In the genomic region with DNA sequence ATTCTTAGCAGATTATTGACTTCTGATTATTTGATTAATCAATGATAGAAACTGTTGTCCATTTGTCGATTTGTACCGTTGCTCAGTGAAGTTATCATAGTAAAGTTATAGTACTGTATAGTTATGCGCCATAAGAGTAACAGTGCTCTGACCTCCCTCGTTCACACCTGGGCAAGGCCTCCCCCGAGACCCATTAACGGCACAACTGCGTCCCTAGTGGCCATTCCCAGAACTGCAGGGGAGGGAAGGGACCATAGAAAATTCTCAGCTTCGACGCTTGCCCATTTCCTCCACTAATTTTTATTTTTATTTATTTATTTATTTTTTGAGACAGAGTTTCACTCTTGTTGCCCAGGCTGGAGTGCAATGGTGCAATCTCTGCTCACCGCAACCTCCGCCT, we compare ENCODE assay signal across 9 cellular contexts.
DNase-seq lines count a peak whose midpoint lies in the region; ATAC-seq, FAIRE-seq and TF ChIP-seq lines count a peak whose summit lies in the region.
"Had no signal": no experiment of that assay in that cellular context is flagged by ENCODE, and none has a peak within 500 bp of the region (broad histone marks: within the 10 kb centered on the region; RNA-seq: fewer than 3 reads in every experiment).

No MANE protein-coding gene starts in this region.

- TF ChIP-seq RAD21 in A549 (conservative IDR thresholded peaks at IDR 0.05 in 1 of 2, IDR thresholded peaks at IDR 0.05 in 1 of 2) = peak in 1 of 2 experiments; percentile 43; a peak in 2 of 5 replicates

- no peaks in the 10 kb centered on the region for H3K36me3 Mint-ChIP-seq in T-helper 17 cell (ENCODE audit: low read depth)

- 0 out of 3 replicates have a peak overlapping the region, but pooled peaks have one; percentile 38 for H3K4me2 ChIP-seq in A549

- H3K4me3 ChIP-seq in A549 (no peak overlapping the region), fibroblast of the aortic adventitia (ENCODE audit: low read depth, low read length) (no peak overlapping the region)

- TF ChIP-seq CTCF in A549 (IDR thresholded peaks at IDR 0.05) (peak; percentile 23; the same call in 2 of the 3 replicates), fibroblast of the aortic adventitia (IDR thresholded peaks at IDR 0.05; ENCODE audit: insufficient read depth, low read length) (peak; percentile 42)

- ATAC-seq in A549 = no peak
- ATAC-seq in T-helper 17 cell = no peak
- no peak for ATAC-seq in HG03457 (IDR thresholded peaks at IDR 0.05; ENCODE audit: unreplicated experiment)
- ATAC-seq in GM19023 (IDR thresholded peaks at IDR 0.05; ENCODE audit: unreplicated experiment) = no peak

- no peaks in the 10 kb centered on the region for H3K4me1 Mint-ChIP-seq in T-helper 17 cell

- H3K4me1 ChIP-seq in A549 = peaks cover 38% of the 10 kb centered on the region; the same call in 2 of the 3 replicates

- DNase-seq in A549 (ENCODE audit: low read depth in 1 of 2, low spot score in 1 of 2) (no peak), ELR (ENCODE audit: low read depth) (peak; percentile 2), OCI-M1 (lab: John Stamatoyannopoulos, UW) (peak; percentile 67), fibroblast of the aortic adventitia (ENCODE audit: low read depth) (no peak), T-helper 17 cell (no peak), mesenteric fat pad (ENCODE audit: low spot score) (no peak)
- DNase-seq: stimulated activated naive CD4-positive, alpha-beta T cell treated with Interleukin-2 at 50 U/mL for 16 hours had no signal

- no peak for FAIRE-seq in A549 (lab: Jason Lieb, UNC)

- TF ChIP-seq EP300 in A549 (IDR thresholded peaks at IDR 0.05) = no peak

- CTCF ChIA-PET in A549 (lab: Yijun Ruan, JAX) = interaction anchor here (0.7 to 2.5 kb wide), 4 partner anchors 42 to 304 kb away, joined by 3 to 13 read pairs (median 4); no protein-coding TSS in a partner anchor

- peak overlapping the region in 1 of 2 experiments; percentile 23; a peak in 1 of 6 replicates for H3K27ac ChIP-seq in A549

- no peak overlapping the region for H3K27ac Mint-ChIP-seq in T-helper 17 cell

- no peaks in the 10 kb centered on the region for H3K9me3 ChIP-seq in A549
- H3K9me3 ChIP-seq in T-helper 17 cell (ENCODE audit: control insufficient read depth, low read length, poor library complexity, severe bottlenecking) = no peaks in the 10 kb centered on the region

- H3K4me3 Mint-ChIP-seq in T-helper 17 cell = no peak overlapping the region

- no peaks in the 10 kb centered on the region for H3K27me3 Mint-ChIP-seq in T-helper 17 cell

- no peak for TF ChIP-seq POLR2A in A549 (IDR thresholded peaks at IDR 0.05; ENCODE audit: low read length)

- POLR2A ChIA-PET in A549 (lab: Yijun Ruan, JAX) = no interaction called here

- 64% methylated on average over 11 of the region's 11 CpGs for WGBS in A549 (ENCODE audit: missing lambda C conversion rate)

TF ChIP-seq in A549, 52 proteins besides CTCF, POLR2A, EP300 and RAD21:
- TF ChIP-seq JUN (IDR thresholded peaks at IDR 0.05) (no peak), TFCP2L1 (CRISPR knock-in tag; IDR thresholded peaks at IDR 0.05) (no peak), MAZ (IDR thresholded peaks at IDR 0.05; ENCODE audit: borderline replicate concordance, low read depth, low read length) (no peak), HDAC2 (IDR thresholded peaks at IDR 0.05) (no peak), CBX8 (IDR thresholded peaks at IDR 0.05) (no peak), GATA3 (IDR thresholded peaks at IDR 0.05; ENCODE audit: borderline replicate concordance) (no peak), FOXS1 (CRISPR knock-in tag; IDR thresholded peaks at IDR 0.05) (no peak), EHMT2 (IDR thresholded peaks at IDR 0.05; ENCODE audit: low read depth) (no peak), MYC (IDR thresholded peaks at IDR 0.05; ENCODE audit: borderline replicate concordance, low read length) (no peak), CBX2 (IDR thresholded peaks at IDR 0.05; ENCODE audit: borderline replicate concordance, low read depth) (no peak), NPAS2 (CRISPR knock-in tag; IDR thresholded peaks at IDR 0.05; ENCODE audit: borderline replicate concordance) (no peak), RCOR1 (IDR thresholded peaks at IDR 0.05; ENCODE audit: low read depth, low read length) (no peak), NFE2L2 (conservative IDR thresholded peaks at IDR 0.05; ENCODE audit: low read length) (no peak)

Comparison
In these comparisons a context has a peak if more than half of its experiments do, and no peak if none do; other contexts are left out.
1. DNase-seq: peak in ELR (single experiment) and OCI-M1 (single experiment); none in A549 (0 of 2), fibroblast of the aortic adventitia (single experiment), T-helper 17 cell (0 of 3) and mesenteric fat pad (single experiment).